Comparison of ENCODE assay signal across 9 cellular contexts in genomic region chr13:42380420-42381164, GRCh38.
DNase-seq lines count a peak whose midpoint lies in the region; ATAC-seq and TF ChIP-seq lines count a peak whose summit lies in the region.
"Had no signal": no experiment of that assay in that cellular context is flagged by ENCODE, and none has a peak within 500 bp of the region (broad histone marks: within the 10 kb centered on the region; RNA-seq: fewer than 3 reads in every experiment).

No MANE protein-coding gene starts in this region.

- H3K27ac Mint-ChIP-seq in activated CD8-positive, alpha-beta T cell treated with anti-CD3 and anti-CD28 coated beads for 36 hours, result peak overlapping the region; percentile 79

- H3K36me3 Mint-ChIP-seq in activated CD8-positive, alpha-beta T cell treated with anti-CD3 and anti-CD28 coated beads for 36 hours (ENCODE audit: low read depth), result peaks cover 1% of the 10 kb centered on the region

- H3K4me1 Mint-ChIP-seq in activated CD8-positive, alpha-beta T cell treated with anti-CD3 and anti-CD28 coated beads for 36 hours (ENCODE audit: low read depth), result peaks cover 63% of the 10 kb centered on the region

- intact Hi-C loops in activated CD8-positive, alpha-beta T cell treated with anti-CD3 and anti-CD28 coated beads for 36 hours (cut with micrococcal nuclease), result no loop called here
- intact Hi-C loops in left cardiac atrium (cut with DNase I), result no loop called here

- H3K27me3 Mint-ChIP-seq in activated CD8-positive, alpha-beta T cell treated with anti-CD3 and anti-CD28 coated beads for 36 hours, result no peaks in the 10 kb centered on the region

- H3K9me3 Mint-ChIP-seq in activated CD8-positive, alpha-beta T cell treated with anti-CD3 and anti-CD28 coated beads for 36 hours, result peaks cover 13% of the 10 kb centered on the region

- CTCF ChIA-PET in activated CD8-positive, alpha-beta T cell treated with anti-CD3 and anti-CD28 coated beads for 36 hours (lab: Charles Lee), result interaction anchor here (1.0 to 5.6 kb wide), 7 partner anchors 11 to 98 kb away, joined by 3 to 29 read pairs (median 3); no protein-coding TSS in a partner anchor

- peak; percentile 29 for ATAC-seq in GM18499 (IDR thresholded peaks at IDR 0.05; ENCODE audit: insufficient read depth, unreplicated experiment)
- ATAC-seq in GM19463 (IDR thresholded peaks at IDR 0.05; ENCODE audit: unreplicated experiment), result peak; percentile 44
- peak; percentile 47 for ATAC-seq in HG03135 (IDR thresholded peaks at IDR 0.05; ENCODE audit: unreplicated experiment)
- peak; percentile 23 for ATAC-seq in activated CD8-positive, alpha-beta T cell treated with anti-CD3 and anti-CD28 coated beads for 36 hours
- no peak for ATAC-seq in left cardiac atrium

- H3K4me3 Mint-ChIP-seq in activated CD8-positive, alpha-beta T cell treated with anti-CD3 and anti-CD28 coated beads for 36 hours, result peak overlapping the region; percentile 30

- in situ Hi-C loops in KBM-7 (cut with MboI; ENCODE audit: low pct_unique_long_range_greater_than_20kb, low sequenced_read_pairs), result no loop called here

- POLR2A ChIA-PET in activated CD8-positive, alpha-beta T cell treated with anti-CD3 and anti-CD28 coated beads for 36 hours (lab: Charles Lee), result interaction anchor here (0.7 to 14.1 kb wide), 4 partner anchors 10 to 31 kb away, joined by 3 to 192 read pairs (median 6); no protein-coding TSS in a partner anchor

- TF ChIP-seq CTCF in activated CD8-positive, alpha-beta T cell treated with anti-CD3 and anti-CD28 coated beads for 36 hours (IDR thresholded peaks at IDR 0.05), result no peak

- peak; percentile 48 for DNase-seq in activated CD8-positive, alpha-beta T cell treated with anti-CD3 and anti-CD28 coated beads for 36 hours
- DNase-seq in NCI-H2107 (lab: John Stamatoyannopoulos, UW), result no peak
- no peak for DNase-seq in left cardiac atrium
- no peak for DNase-seq in KBM-7
- DNase-seq in NCI-H1436 (lab: John Stamatoyannopoulos, UW), result no peak
- DNase-seq: KG1 had no signal

Comparison
In these comparisons a context has a peak if more than half of its experiments do, and no peak if none do; other contexts are left out.
1. ATAC-seq: peak in GM18499 (single experiment), GM19463 (single experiment), HG03135 (single experiment) and activated CD8-positive, alpha-beta T cell treated with anti-CD3 and anti-CD28 coated beads for 36 hours (single experiment); none in left cardiac atrium (0 of 2).